9 cellular contexts compared by ENCODE assay signal in the genomic region with DNA sequence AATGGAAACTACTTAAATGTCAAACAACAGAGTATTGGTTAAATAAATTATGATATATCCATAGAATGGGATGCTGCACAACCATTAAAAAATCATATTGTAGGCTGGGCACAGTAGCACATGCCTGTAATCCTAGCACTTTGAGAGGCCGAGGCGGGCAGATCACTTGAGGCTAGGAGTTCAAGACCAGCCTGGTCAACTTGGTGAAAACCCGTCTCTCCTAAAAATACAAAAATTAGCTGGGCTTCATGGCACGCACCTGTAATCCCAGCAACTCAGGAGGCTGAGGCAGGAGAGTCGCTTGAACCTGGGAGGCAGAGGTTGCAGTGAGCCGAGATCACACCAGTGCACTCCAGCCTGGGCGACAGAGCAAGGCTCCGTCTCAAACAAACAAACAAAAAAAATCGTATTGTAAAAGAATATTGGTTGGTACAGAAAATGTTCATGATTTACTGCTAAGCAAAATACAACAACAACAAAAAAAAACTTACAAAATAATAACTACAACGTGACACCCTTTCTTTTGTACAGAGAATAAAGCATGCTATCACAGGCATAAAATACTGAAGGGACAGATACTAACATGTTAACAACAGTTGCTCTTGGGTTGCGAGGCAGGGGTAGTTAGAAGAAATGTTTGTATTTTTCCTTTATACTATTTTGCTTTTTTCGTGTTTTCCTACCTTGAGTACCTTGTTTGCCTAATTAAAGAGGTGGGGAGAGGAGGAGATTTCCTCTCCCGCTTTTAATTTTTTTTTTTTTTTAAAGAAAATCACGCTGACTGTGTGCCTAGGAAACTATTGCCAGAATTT. TPM values are rescaled to one million over a fixed set of nuclear protein-coding genes. Genes with fewer than 3 reads are reported as not detected.
DNase-seq lines count a peak whose midpoint lies in the region; ATAC-seq and TF ChIP-seq lines count a peak whose summit lies in the region.
"Had no signal": no experiment of that assay in that cellular context is flagged by ENCODE, and none has a peak within 500 bp of the region (broad histone marks: within the 10 kb centered on the region; RNA-seq: fewer than 3 reads in every experiment).

No MANE protein-coding gene starts in this region.

- H2AFZ ChIP-seq in GM23248 = peak overlapping the region; percentile 89

- POLR2A ChIA-PET in WTC11 (lab: Charles Lee) = interaction anchor here (0.5 to 0.9 kb wide), 4 partner anchors 8 to 494 kb away, joined by 3 to 8 read pairs (median 3); no protein-coding TSS in a partner anchor

- H3K36me3 ChIP-seq in GM23248 (ENCODE audit: low read depth) (no peaks in the 10 kb centered on the region), skeletal muscle satellite cell (ENCODE audit: insufficient read depth, low read length) (no peaks in the 10 kb centered on the region)

- no peak for TF ChIP-seq CTCF in WTC11 (IDR thresholded peaks at IDR 0.05)

- ATAC-seq in WTC11 = no peak
- ATAC-seq in right cardiac atrium = no peak
- ATAC-seq in left colon = no peak

- WGBS in GM23248 (ENCODE audit: low coverage in 1 of 2, low lambda C conversion rate in 2 of 2, missing lambda C conversion rate in 2 of 2), 2 experiments = 80 to 83% methylated on average over 14 of the region's 14 CpGs
- 81% methylated on average over 14 of the region's 14 CpGs for WGBS in right cardiac atrium

- peaks cover 41% of the 10 kb centered on the region for H3K27me3 Mint-ChIP-seq in WTC11 (ENCODE audit: low read depth)

- H3K36me3 Mint-ChIP-seq in WTC11 = no peaks in the 10 kb centered on the region

- CTCF ChIA-PET in WTC11 (lab: Charles Lee) = interaction anchor here (0.6 to 2.3 kb wide), 5 partner anchors 33 to 79 kb away, joined by 3 to 17 read pairs (median 5); no protein-coding TSS in a partner anchor

- H3K4me3 ChIP-seq in GM23248 (peak overlapping the region; percentile 66), right cardiac atrium (ENCODE audit: low read length) (peak overlapping the region; percentile 21), skeletal muscle satellite cell (ENCODE audit: low read length) (peak overlapping the region; percentile 71)

- no peaks in the 10 kb centered on the region for H3K27me3 ChIP-seq in GM23248 (replicated peaks; ENCODE audit: insufficient read depth)
- no peaks in the 10 kb centered on the region for H3K27me3 ChIP-seq in right cardiac atrium (ENCODE audit: control insufficient read depth, insufficient read depth)
- H3K27me3 ChIP-seq in skeletal muscle satellite cell (ENCODE audit: control insufficient read depth, insufficient read depth, low read length) = no peaks in the 10 kb centered on the region

- H3F3A ChIP-seq in GM23248 (ENCODE audit: insufficient read depth) = peaks cover 6% of the 10 kb centered on the region

- DNase-seq in GM23248 (no peak), WTC11 (ENCODE audit: low spot score) (no peak), right cardiac atrium (no peak), NCI-H69 (lab: John Stamatoyannopoulos, UW) (no peak), DMS53 (lab: John Stamatoyannopoulos, UW) (no peak), left colon (no peak)
- DNase-seq in stimulated activated CD4-positive, alpha-beta T cell treated with anti-CD3 and anti-CD28 coated beads, Interleukin-2, amount 100 ng/mL, for 24 hours = no peak
- DNase-seq: NCI-H1048 had no signal

- H3K4me1 ChIP-seq in GM23248 (ENCODE audit: insufficient read depth) = peaks cover 39% of the 10 kb centered on the region
- H3K4me1 ChIP-seq in right cardiac atrium (ENCODE audit: control insufficient read depth, insufficient read depth, low read length) = no peaks in the 10 kb centered on the region
- H3K4me1 ChIP-seq in skeletal muscle satellite cell (ENCODE audit: control insufficient read depth, insufficient read depth, low read length) = peaks cover 28% of the 10 kb centered on the region

- H3K4me1 Mint-ChIP-seq in WTC11 = peaks cover 13% of the 10 kb centered on the region

- no peaks in the 10 kb centered on the region for H3K79me2 ChIP-seq in GM23248 (ENCODE audit: insufficient read depth)

- H4K20me1 ChIP-seq in GM23248 (ENCODE audit: insufficient read depth) = no peaks in the 10 kb centered on the region

- H3K27ac ChIP-seq in GM23248 (no peak overlapping the region), right cardiac atrium (ENCODE audit: low read length) (no peak overlapping the region)

- intact Hi-C loops in right cardiac atrium (cut with DNase I) = no loop called here
- intact Hi-C loops in left colon (cut with DNase I, micrococcal nuclease) = no loop called here

- no peaks in the 10 kb centered on the region for H3K9me3 Mint-ChIP-seq in WTC11

- H3K4me3 Mint-ChIP-seq in WTC11 = peak overlapping the region; percentile 67

- H3K9ac ChIP-seq in GM23248 (peak overlapping the region; percentile 70), skeletal muscle satellite cell (ENCODE audit: low read depth, low read length) (peak overlapping the region; percentile 75)

- H3K9me3 ChIP-seq in GM23248 (ENCODE audit: low read depth) (no peaks in the 10 kb centered on the region), right cardiac atrium (ENCODE audit: control insufficient read depth, low read length) (no peaks in the 10 kb centered on the region), skeletal muscle satellite cell (replicated peaks; ENCODE audit: low read length) (no peaks in the 10 kb centered on the region)

- H3K4me2 ChIP-seq in GM23248 (ENCODE audit: unreplicated experiment) (peak overlapping the region; percentile 81), skeletal muscle satellite cell (ENCODE audit: low read length) (peak overlapping the region; percentile 93)

- in situ Hi-C loops in GM23248 (cut with MboI) = no loop called here

- no peaks in the 10 kb centered on the region for H3K9me2 ChIP-seq in GM23248 (ENCODE audit: insufficient read depth)

- no peak overlapping the region for H3K27ac Mint-ChIP-seq in WTC11

TF ChIP-seq in WTC11, 78 proteins besides CTCF, POLR2A, EP300 and RAD21:
- no peak for TF ChIP-seq EMX1 (CRISPR knock-in tag; IDR thresholded peaks at IDR 0.05)
- no peak for TF ChIP-seq NFYB (CRISPR knock-in tag; conservative IDR thresholded peaks at IDR 0.05; ENCODE audit: low read depth)
- no peak for TF ChIP-seq SMAD3 (CRISPR knock-in tag; IDR thresholded peaks at IDR 0.05; ENCODE audit: borderline replicate concordance)
- TF ChIP-seq, protein P1, sequence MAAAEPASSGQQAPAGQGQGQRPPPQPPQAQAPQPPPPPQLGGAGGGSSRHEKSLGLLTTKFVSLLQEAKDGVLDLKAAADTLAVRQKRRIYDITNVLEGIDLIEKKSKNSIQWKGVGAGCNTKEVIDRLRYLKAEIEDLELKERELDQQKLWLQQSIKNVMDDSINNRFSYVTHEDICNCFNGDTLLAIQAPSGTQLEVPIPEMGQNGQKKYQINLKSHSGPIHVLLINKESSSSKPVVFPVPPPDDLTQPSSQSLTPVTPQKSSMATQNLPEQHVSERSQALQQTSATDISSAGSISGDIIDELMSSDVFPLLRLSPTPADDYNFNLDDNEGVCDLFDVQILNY (CRISPR knock-in tag; IDR thresholded peaks at IDR 0.05) = no peak

RNA-seq across cellular contexts. Expression of a gene that starts 21.3 kb away (rescaled TPM):
- total RNA-seq in GM23248 (2014; rRNA removed; shearing (Covaris generic)) = 328 and 382 TPM in 2 replicates
- polyA plus RNA-seq in GM23248 (2016; fragmentation: Nextera tagmentation; extraction: Ambion mirVana) (260 and 268 TPM in 2 replicates), right cardiac atrium (28.2 TPM)
- total RNA-seq in WTC11 (2021) (161 to 164 TPM (median 164 TPM) in 3 replicates), right cardiac atrium (10 to 100 TPM; 23.9 to 32.7 (median 29.8) TPM), left colon (10 to 100 TPM; 35.7 to 42.7 TPM)
- total RNA-seq in skeletal muscle satellite cell (2012; rRNA removed) = 121 and 166 TPM in 2 replicates

Comparison
In these comparisons a context has a peak if more than half of its experiments do, and no peak if none do; other contexts are left out.
1. H3K4me3 ChIP-seq: peak in every context shown above with its lines; median percentile 71 in skeletal muscle satellite cell; 66 in GM23248; 21 in right cardiac atrium.